Comparison of ENCODE assay signal across 1 cellular context in the genomic region with DNA sequence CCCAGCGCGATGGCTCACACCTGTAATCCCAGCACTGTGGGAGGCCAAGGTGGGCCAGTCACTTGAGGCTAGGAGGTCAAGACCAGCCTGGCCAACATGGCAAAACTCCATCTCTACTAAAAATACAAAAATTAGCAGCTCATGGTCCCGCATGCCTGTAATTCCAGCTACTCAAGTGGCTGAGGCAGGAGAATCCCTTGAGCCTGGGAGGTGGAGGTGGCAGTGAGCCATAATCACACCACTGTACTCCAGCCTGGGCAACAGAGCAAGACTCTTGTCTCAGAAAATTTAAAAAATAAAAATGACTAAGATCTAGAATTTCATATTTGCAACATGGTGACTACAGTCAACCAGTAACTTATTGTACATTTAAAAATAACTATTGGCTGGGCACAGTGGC.
TF ChIP-seq lines count a peak whose summit lies in the region.

No MANE protein-coding gene starts in this region.

TF ChIP-seq in HEK293, 187 proteins besides CTCF, POLR2A, EP300 and RAD21:
- peak; percentile 60; the same call in 1 of the 2 replicates for TF ChIP-seq ZNF121 (tag by site-specific recombination; IDR thresholded peaks at IDR 0.05)
